In genomic region chr4:1248262-1249147, GRCh38 we compare ENCODE assay signal across 1 cellular context.
TF ChIP-seq lines count a peak whose summit lies in the region.

Gene CTBP1, minus strand, starts transcription at chr4:1249130. Its CDS starts 7,799 bp downstream, at chr4:1241331.

TF ChIP-seq in HepG2, 621 proteins besides CTCF, POLR2A, EP300 and RAD21 (continued from another document and continues in another):
- TF ChIP-seq BRD4 (CRISPR knock-in tag; IDR thresholded peaks at IDR 0.05) = no peak
- TF ChIP-seq, protein P1, sequence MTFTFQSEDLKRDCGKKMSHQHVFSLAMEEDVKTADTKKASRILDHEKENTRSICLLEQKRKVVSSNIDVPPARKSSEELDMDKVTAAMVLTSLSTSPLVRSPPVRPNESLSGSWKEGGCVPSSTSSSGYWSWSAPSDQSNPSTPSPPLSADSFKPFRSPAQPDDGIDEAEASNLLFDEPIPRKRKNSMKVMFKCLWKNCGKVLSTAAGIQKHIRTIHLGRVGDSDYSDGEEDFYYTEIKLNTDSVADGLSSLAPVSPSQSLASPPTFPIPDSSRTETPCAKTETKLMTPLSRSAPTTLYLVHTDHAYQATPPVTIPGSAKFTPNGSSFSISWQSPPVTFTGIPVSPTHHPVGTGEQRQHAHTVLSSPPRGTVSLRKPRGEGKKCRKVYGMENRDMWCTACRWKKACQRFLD (CRISPR knock-in tag; IDR thresholded peaks at IDR 0.05; ENCODE audit: borderline replicate concordance) = no peak
- no peak for TF ChIP-seq MLX (CRISPR knock-in tag; IDR thresholded peaks at IDR 0.05)
- TF ChIP-seq FOXK1 (CRISPR knock-in tag; IDR thresholded peaks at IDR 0.05; ENCODE audit: borderline replicate concordance, low read depth) = no peak
- no peak; the same call in 1 of the 2 replicates for TF ChIP-seq PHF20 (CRISPR knock-in tag; IDR thresholded peaks at IDR 0.05)
- TF ChIP-seq ZNF672 (CRISPR knock-in tag; IDR thresholded peaks at IDR 0.05) = no peak
- no peak for TF ChIP-seq FOXC1 (CRISPR knock-in tag; IDR thresholded peaks at IDR 0.05; ENCODE audit: borderline replicate concordance)
- TF ChIP-seq ZFP36L2 (CRISPR knock-in tag; IDR thresholded peaks at IDR 0.05) = no peak
- TF ChIP-seq SAP130 (CRISPR knock-in tag; IDR thresholded peaks at IDR 0.05; ENCODE audit: low read depth) = no peak; the same call in 1 of the 2 replicates
- no peak for TF ChIP-seq MBD4 (IDR thresholded peaks at IDR 0.05; ENCODE audit: borderline replicate concordance, low read length)
- TF ChIP-seq, protein P2, sequence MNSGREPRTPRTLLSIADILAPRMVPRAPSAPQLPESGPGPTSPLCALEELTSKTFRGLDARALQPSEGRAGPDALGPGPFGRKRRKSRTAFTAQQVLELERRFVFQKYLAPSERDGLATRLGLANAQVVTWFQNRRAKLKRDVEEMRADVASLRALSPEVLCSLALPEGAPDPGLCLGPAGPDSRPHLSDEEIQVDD (CRISPR knock-in tag; IDR thresholded peaks at IDR 0.05; ENCODE audit: borderline replicate concordance) = no peak
- TF ChIP-seq PCBP2 (optimal IDR thresholded peaks at IDR 0.05; ENCODE audit: low read depth, low read length, poor library complexity, severe bottlenecking) = no peak
- TF ChIP-seq, protein P3, sequence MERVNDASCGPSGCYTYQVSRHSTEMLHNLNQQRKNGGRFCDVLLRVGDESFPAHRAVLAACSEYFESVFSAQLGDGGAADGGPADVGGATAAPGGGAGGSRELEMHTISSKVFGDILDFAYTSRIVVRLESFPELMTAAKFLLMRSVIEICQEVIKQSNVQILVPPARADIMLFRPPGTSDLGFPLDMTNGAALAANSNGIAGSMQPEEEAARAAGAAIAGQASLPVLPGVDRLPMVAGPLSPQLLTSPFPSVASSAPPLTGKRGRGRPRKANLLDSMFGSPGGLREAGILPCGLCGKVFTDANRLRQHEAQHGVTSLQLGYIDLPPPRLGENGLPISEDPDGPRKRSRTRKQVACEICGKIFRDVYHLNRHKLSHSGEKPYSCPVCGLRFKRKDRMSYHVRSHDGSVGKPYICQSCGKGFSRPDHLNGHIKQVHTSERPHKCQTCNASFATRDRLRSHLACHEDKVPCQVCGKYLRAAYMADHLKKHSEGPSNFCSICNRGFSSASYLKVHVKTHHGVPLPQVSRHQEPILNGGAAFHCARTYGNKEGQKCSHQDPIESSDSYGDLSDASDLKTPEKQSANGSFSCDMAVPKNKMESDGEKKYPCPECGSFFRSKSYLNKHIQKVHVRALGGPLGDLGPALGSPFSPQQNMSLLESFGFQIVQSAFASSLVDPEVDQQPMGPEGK (CRISPR knock-in tag; IDR thresholded peaks at IDR 0.05) = no peak
- no peak for TF ChIP-seq HCFC1 (IDR thresholded peaks at IDR 0.05; ENCODE audit: low read depth, low read length)
- peak; percentile 51; the same call in 1 of the 2 replicates for TF ChIP-seq SP4 (CRISPR knock-in tag; IDR thresholded peaks at IDR 0.05)
- peak; percentile 10; the same call in 1 of the 2 replicates for TF ChIP-seq ZNF441 (CRISPR knock-in tag; IDR thresholded peaks at IDR 0.05; ENCODE audit: borderline replicate concordance)
- 0 out of 2 replicates have a peak, but pooled peaks have one; percentile 41 for TF ChIP-seq ZBTB7A (CRISPR knock-in tag; IDR thresholded peaks at IDR 0.05)
- TF ChIP-seq, protein P4, sequence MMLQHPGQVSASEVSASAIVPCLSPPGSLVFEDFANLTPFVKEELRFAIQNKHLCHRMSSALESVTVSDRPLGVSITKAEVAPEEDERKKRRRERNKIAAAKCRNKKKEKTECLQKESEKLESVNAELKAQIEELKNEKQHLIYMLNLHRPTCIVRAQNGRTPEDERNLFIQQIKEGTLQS (CRISPR knock-in tag; IDR thresholded peaks at IDR 0.05) = peak; percentile 11; the same call in 1 of the 2 replicates
- TF ChIP-seq ZNF570 (CRISPR knock-in tag; IDR thresholded peaks at IDR 0.05; ENCODE audit: borderline replicate concordance) = no peak
- no peak for TF ChIP-seq ZHX1 (CRISPR knock-in tag; IDR thresholded peaks at IDR 0.05; ENCODE audit: low read depth)
- TF ChIP-seq, protein P5, sequence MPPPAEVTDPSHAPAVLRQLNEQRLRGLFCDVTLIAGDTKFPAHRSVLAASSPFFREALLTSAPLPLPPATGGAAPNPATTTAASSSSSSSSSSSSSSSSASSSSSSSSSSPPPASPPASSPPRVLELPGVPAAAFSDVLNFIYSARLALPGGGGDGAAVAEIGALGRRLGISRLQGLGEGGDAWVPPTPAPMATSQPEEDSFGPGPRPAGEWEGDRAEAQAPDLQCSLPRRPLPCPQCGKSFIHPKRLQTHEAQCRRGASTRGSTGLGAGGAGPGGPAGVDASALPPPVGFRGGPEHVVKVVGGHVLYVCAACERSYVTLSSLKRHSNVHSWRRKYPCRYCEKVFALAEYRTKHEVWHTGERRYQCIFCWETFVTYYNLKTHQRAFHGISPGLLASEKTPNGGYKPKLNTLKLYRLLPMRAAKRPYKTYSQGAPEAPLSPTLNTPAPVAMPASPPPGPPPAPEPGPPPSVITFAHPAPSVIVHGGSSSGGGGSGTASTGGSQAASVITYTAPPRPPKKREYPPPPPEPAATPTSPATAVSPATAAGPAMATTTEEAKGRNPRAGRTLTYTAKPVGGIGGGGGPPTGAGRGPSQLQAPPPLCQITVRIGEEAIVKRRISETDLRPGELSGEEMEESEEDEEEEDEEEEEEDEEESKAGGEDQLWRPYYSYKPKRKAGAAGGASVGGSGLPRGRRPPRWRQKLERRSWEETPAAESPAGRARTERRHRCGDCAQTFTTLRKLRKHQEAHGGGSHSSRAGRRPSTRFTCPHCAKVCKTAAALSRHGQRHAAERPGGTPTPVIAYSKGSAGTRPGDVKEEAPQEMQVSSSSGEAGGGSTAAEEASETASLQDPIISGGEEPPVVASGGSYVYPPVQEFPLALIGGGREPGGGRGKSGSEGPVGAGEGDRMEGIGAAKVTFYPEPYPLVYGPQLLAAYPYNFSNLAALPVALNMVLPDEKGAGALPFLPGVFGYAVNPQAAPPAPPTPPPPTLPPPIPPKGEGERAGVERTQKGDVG (CRISPR knock-in tag; IDR thresholded peaks at IDR 0.05; ENCODE audit: borderline replicate concordance) = no peak
- TF ChIP-seq ZNF562 (CRISPR knock-in tag; IDR thresholded peaks at IDR 0.05; ENCODE audit: borderline replicate concordance) = no peak
- no peak for TF ChIP-seq ZBTB20 (CRISPR knock-in tag; IDR thresholded peaks at IDR 0.05; ENCODE audit: borderline replicate concordance, low read depth)
- TF ChIP-seq ASH2L (IDR thresholded peaks at IDR 0.05; ENCODE audit: insufficient read length, low read depth, low read length) = peak; percentile 41
- TF ChIP-seq CHD2 (IDR thresholded peaks at IDR 0.05; ENCODE audit: low read depth, low read length) = 0 out of 2 replicates have a peak, but pooled peaks have one; percentile 50
- TF ChIP-seq, protein P6, sequence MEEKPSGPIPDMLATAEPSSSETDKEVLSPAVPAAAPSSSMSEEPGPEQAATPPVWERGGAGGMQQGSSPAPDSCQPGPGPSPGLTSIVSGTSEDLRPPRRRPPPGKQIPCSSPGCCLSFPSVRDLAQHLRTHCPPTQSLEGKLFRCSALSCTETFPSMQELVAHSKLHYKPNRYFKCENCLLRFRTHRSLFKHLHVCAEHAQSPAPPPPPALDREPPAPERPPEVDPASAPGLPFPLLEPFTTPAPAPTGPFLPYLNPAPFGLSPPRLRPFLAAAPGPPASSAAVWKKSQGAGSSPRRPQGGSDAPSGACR (CRISPR knock-in tag; IDR thresholded peaks at IDR 0.05) = no peak
- TF ChIP-seq, protein P7, sequence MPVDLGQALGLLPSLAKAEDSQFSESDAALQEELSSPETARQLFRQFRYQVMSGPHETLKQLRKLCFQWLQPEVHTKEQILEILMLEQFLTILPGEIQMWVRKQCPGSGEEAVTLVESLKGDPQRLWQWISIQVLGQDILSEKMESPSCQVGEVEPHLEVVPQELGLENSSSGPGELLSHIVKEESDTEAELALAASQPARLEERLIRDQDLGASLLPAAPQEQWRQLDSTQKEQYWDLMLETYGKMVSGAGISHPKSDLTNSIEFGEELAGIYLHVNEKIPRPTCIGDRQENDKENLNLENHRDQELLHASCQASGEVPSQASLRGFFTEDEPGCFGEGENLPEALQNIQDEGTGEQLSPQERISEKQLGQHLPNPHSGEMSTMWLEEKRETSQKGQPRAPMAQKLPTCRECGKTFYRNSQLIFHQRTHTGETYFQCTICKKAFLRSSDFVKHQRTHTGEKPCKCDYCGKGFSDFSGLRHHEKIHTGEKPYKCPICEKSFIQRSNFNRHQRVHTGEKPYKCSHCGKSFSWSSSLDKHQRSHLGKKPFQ (CRISPR knock-in tag; IDR thresholded peaks at IDR 0.05; ENCODE audit: insufficient replicate concordance) = no peak
- TF ChIP-seq ZNF713 (CRISPR knock-in tag; IDR thresholded peaks at IDR 0.05) = no peak
- TF ChIP-seq ZNF749 (CRISPR knock-in tag; IDR thresholded peaks at IDR 0.05; ENCODE audit: borderline replicate concordance) = no peak
- TF ChIP-seq KDM5B (CRISPR knock-in tag; IDR thresholded peaks at IDR 0.05; ENCODE audit: borderline replicate concordance) = no peak
- no peak for TF ChIP-seq FOXO4 (CRISPR knock-in tag; conservative IDR thresholded peaks at IDR 0.05)
- TF ChIP-seq ZNF296 (CRISPR knock-in tag; conservative IDR thresholded peaks at IDR 0.05) = no peak
- TF ChIP-seq HIVEP1 (CRISPR knock-in tag; IDR thresholded peaks at IDR 0.05) = no peak
- TF ChIP-seq ARID4A (CRISPR knock-in tag; IDR thresholded peaks at IDR 0.05; ENCODE audit: borderline replicate concordance) = peak; percentile 70; the same call in 1 of the 2 replicates
- no peak for TF ChIP-seq ZNF251 (CRISPR knock-in tag; IDR thresholded peaks at IDR 0.05)
- no peak for TF ChIP-seq TFAP4 (IDR thresholded peaks at IDR 0.05; ENCODE audit: borderline replicate concordance, low read depth)
- no peak; the same call in 1 of the 2 replicates for TF ChIP-seq ZNF446 (CRISPR knock-in tag; IDR thresholded peaks at IDR 0.05)
- TF ChIP-seq NR2F1 (CRISPR knock-in tag; IDR thresholded peaks at IDR 0.05) = 0 out of 4 replicates have a peak, but pooled peaks of 1 of the 2 experiments have one; percentile 22
- no peak for TF ChIP-seq ZNF33A (CRISPR knock-in tag; IDR thresholded peaks at IDR 0.05; ENCODE audit: borderline replicate concordance)
- TF ChIP-seq AKAP8 (CRISPR knock-in tag; IDR thresholded peaks at IDR 0.05) = no peak
- TF ChIP-seq THAP11 (CRISPR knock-in tag; IDR thresholded peaks at IDR 0.05) = peak; percentile 22; the same call in 1 of the 2 replicates
